In genomic region chr21:43503075-43503750, GRCh38 we compare ENCODE assay signal across 7 cellular contexts.
A peak's percentile ranks its signal among the peaks of the same experiment; 100 is the strongest.
DNase-seq lines count a peak whose midpoint lies in the region; ATAC-seq, FAIRE-seq and TF ChIP-seq lines count a peak whose summit lies in the region.
"Not testable (repeated sequence)": the region's sequence is repeated elsewhere in the genome, so short reads cannot be mapped to it uniquely, and the experiment has no call there.

No MANE protein-coding gene starts in this region.

- not testable (repeated sequence) for TF ChIP-seq CTCF in DND-41 (IDR thresholded peaks at IDR 0.05; ENCODE audit: borderline replicate concordance, extremely low read depth, low read length, poor library complexity, severe bottlenecking); body of pancreas (IDR thresholded peaks at IDR 0.05); heart right ventricle (IDR thresholded peaks at IDR 0.05); HepG2 (CRISPR knock-in tag; IDR thresholded peaks at IDR 0.05)

- H3K36me3 Mint-ChIP-seq in naive B cell; stimulated activated effector memory CD8-positive, alpha-beta T cell treated with anti-CD3 and anti-CD28 coated beads, Interleukin-12 subunit alpha, Interleukin-12 subunit beta, amount 100 ng/mL, for 72 hours: not testable (repeated sequence)

- not testable (repeated sequence) for H3K36me3 ChIP-seq in DND-41 (ENCODE audit: insufficient read depth, low read length); body of pancreas (replicated peaks in 1 of 2; ENCODE audit: insufficient read depth in 1 of 2, low read depth in 2 of 2); heart right ventricle; HepG2 (replicated peaks in 1 of 2; ENCODE audit: control insufficient read depth in 1 of 2, insufficient read depth in 2 of 2, low read length in 2 of 2)

- not testable (repeated sequence) for H3K79me2 ChIP-seq in DND-41 (ENCODE audit: insufficient read depth, low read length); HepG2 (ENCODE audit: insufficient read depth, low read length)

- in situ Hi-C loops in HepG2 (cut with HindIII; ENCODE audit: extremely low pct_ligation_motif_present, low pct_unique_long_range_greater_than_20kb): not testable (repeated sequence)

- H3K27ac ChIP-seq in DND-41 (ENCODE audit: low read length); body of pancreas; heart right ventricle; HepG2 (ENCODE audit: extremely low read length, insufficient read depth, low read length): not testable (repeated sequence)

- H4K20me1 ChIP-seq in DND-41 (ENCODE audit: insufficient read depth, low read length); HepG2 (ENCODE audit: insufficient read depth, low read length): not testable (repeated sequence)

- H3K27me3 Mint-ChIP-seq in naive B cell: not testable (repeated sequence)

- not testable (repeated sequence) for TF ChIP-seq POLR2A in body of pancreas (IDR thresholded peaks at IDR 0.05); HepG2 (IDR thresholded peaks at IDR 0.05; ENCODE audit: insufficient read depth in 1 of 2, low read depth in 2 of 2, low read length in 2 of 2)

- CTCF ChIA-PET in HepG2 (lab: Yijun Ruan, JAX; ENCODE audit: low intra/inter-chr PET ratio, low total read pairs): not testable (repeated sequence)

- not testable (repeated sequence) for H2AFZ ChIP-seq in DND-41 (ENCODE audit: low read depth, low read length); HepG2 (ENCODE audit: low read length)

- H3K27me3 ChIP-seq in DND-41 (ENCODE audit: insufficient read depth, low read length, poor library complexity); body of pancreas; heart right ventricle; HepG2 (ENCODE audit: control insufficient read depth in 1 of 2, insufficient read depth in 2 of 2, low read length in 2 of 2): not testable (repeated sequence)

- not testable (repeated sequence) for H3K9me3 ChIP-seq in DND-41 (ENCODE audit: insufficient read depth, low read length, severe bottlenecking); body of pancreas; heart right ventricle; HepG2 (ENCODE audit: low read length)

- not testable (repeated sequence) for TF ChIP-seq EP300 in HepG2 (IDR thresholded peaks at IDR 0.05; ENCODE audit: low read depth in 2 of 2, low read length in 2 of 2); HepG2 (CRISPR knock-in tag; IDR thresholded peaks at IDR 0.05; ENCODE audit: borderline replicate concordance)

- WGBS in body of pancreas, 2 donors: no CpG with 5 or more reads among the region's 15 CpGs
- WGBS in heart right ventricle, 2 donors: no CpG with 5 or more reads among the region's 15 CpGs
- WGBS in HepG2 (ENCODE audit: low lambda C conversion rate): no CpG with 5 or more reads among the region's 15 CpGs

- H3K4me2 ChIP-seq in DND-41 (ENCODE audit: insufficient read depth, low read length); HepG2 (ENCODE audit: low read depth, low read length): not testable (repeated sequence)

- DNase-seq in DND-41; RCC 7860 (ENCODE audit: low spot score); body of pancreas; heart right ventricle; HepG2 (ENCODE audit: low spot score); naive B cell; stimulated activated effector memory CD8-positive, alpha-beta T cell treated with anti-CD3 and anti-CD28 coated beads, Interleukin-12 subunit alpha, Interleukin-12 subunit beta, amount 100 ng/mL, for 72 hours (ENCODE audit: low spot score in 2 of 2): not testable (repeated sequence)

- ATAC-seq in DND-41 (ENCODE audit: insufficient read depth, low read depth): peak; percentile 62; the same call in 2 of the 3 replicates
- peak; percentile 16 for ATAC-seq in body of pancreas
- ATAC-seq in heart right ventricle: peak in 7 of 8 donors; percentile 39 to 68 (median 51)
- ATAC-seq in HepG2: peak; percentile 73
- peak; percentile 71 for ATAC-seq in naive B cell (ENCODE audit: low read depth in 2 of 2)
- peak; percentile 47 for ATAC-seq in stimulated activated effector memory CD8-positive, alpha-beta T cell treated with anti-CD3 and anti-CD28 coated beads, Interleukin-12 subunit alpha, Interleukin-12 subunit beta, amount 100 ng/mL, for 72 hours

- H3K27ac Mint-ChIP-seq in naive B cell; stimulated activated effector memory CD8-positive, alpha-beta T cell treated with anti-CD3 and anti-CD28 coated beads, Interleukin-12 subunit alpha, Interleukin-12 subunit beta, amount 100 ng/mL, for 72 hours: not testable (repeated sequence)

- POLR2A ChIA-PET in HepG2 (lab: Yijun Ruan, JAX): not testable (repeated sequence)

- not testable (repeated sequence) for H3K4me3 ChIP-seq in DND-41 (ENCODE audit: low read depth in 1 of 2, low read length in 2 of 2); body of pancreas; heart right ventricle; HepG2 (replicated peaks in 1 of 3; ENCODE audit: insufficient read depth in 1 of 3, low read depth in 2 of 3, low read length in 3 of 3)

- H3K9me3 Mint-ChIP-seq in naive B cell; stimulated activated effector memory CD8-positive, alpha-beta T cell treated with anti-CD3 and anti-CD28 coated beads, Interleukin-12 subunit alpha, Interleukin-12 subunit beta, amount 100 ng/mL, for 72 hours: not testable (repeated sequence)

- H3K4me3 Mint-ChIP-seq in naive B cell; stimulated activated effector memory CD8-positive, alpha-beta T cell treated with anti-CD3 and anti-CD28 coated beads, Interleukin-12 subunit alpha, Interleukin-12 subunit beta, amount 100 ng/mL, for 72 hours: not testable (repeated sequence)

- TF ChIP-seq RAD21 in HepG2 (CRISPR knock-in tag; IDR thresholded peaks at IDR 0.05): not testable (repeated sequence)

- BruUV-seq in HepG2 (replicated peaks; lab: Mats Ljungman, UMichigan): not testable (repeated sequence)

- intact Hi-C loops in body of pancreas (cut with DNase I); heart right ventricle (cut with DNase I); HepG2 (cut with micrococcal nuclease; ENCODE audit: unreplicated experiment): not testable (repeated sequence)

- not testable (repeated sequence) for H3K4me1 Mint-ChIP-seq in naive B cell; stimulated activated effector memory CD8-positive, alpha-beta T cell treated with anti-CD3 and anti-CD28 coated beads, Interleukin-12 subunit alpha, Interleukin-12 subunit beta, amount 100 ng/mL, for 72 hours

- not testable (repeated sequence) for H3K4me1 ChIP-seq in DND-41 (ENCODE audit: insufficient read depth, low read length); body of pancreas; heart right ventricle; HepG2 (ENCODE audit: insufficient read depth, low read length)

- not testable (repeated sequence) for H3K9ac ChIP-seq in DND-41 (ENCODE audit: low read depth, low read length); HepG2 (ENCODE audit: insufficient read depth, low read depth, low read length)

- FAIRE-seq in RCC 7860 (lab: Jason Lieb, UNC) (peak; percentile 65), HepG2 (lab: Jason Lieb, UNC) (peak; percentile 43)

Comparison
In these comparisons a context has a peak if more than half of its experiments do, and no peak if none do; other contexts are left out.
1. ATAC-seq: peak in every context shown above with its lines; median percentile 73 in HepG2; 71 in naive B cell; 62 in DND-41; 51 in heart right ventricle; 47 in stimulated activated effector memory CD8-positive, alpha-beta T cell treated with anti-CD3 and anti-CD28 coated beads, Interleukin-12 subunit alpha, Interleukin-12 subunit beta, amount 100 ng/mL, for 72 hours; 16 in body of pancreas.